12 cellular contexts compared by ENCODE assay signal in the genomic region with DNA sequence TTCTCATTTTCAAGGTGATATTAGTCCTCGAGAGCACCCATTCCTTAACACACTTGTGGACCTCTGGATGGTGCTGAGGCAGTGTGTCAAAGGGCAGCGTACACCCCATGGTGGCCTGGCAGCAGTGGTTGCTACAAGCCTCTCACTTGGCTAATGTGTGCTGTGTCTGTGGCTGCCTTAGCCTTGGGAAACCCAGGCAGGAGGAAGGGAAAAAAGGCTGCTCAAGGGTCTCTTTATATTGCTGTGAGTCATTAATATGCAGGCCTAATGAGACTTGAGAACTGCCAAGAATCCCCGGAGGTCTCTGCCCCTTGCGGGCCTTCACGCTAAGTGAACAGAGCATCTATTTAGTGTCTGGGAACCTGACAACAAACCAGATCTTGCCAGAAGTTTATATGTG. TPM values are rescaled to one million over a fixed set of nuclear protein-coding genes. Genes with fewer than 3 reads are reported as not detected.
DNase-seq lines count a peak whose midpoint lies in the region; ATAC-seq and TF ChIP-seq lines count a peak whose summit lies in the region.
"Had no signal": no experiment of that assay in that cellular context is flagged by ENCODE, and none has a peak within 500 bp of the region (broad histone marks: within the 10 kb centered on the region; RNA-seq: fewer than 3 reads in every experiment).

No MANE protein-coding gene starts in this region.

- H3K9ac ChIP-seq in DND-41 (ENCODE audit: low read depth, low read length) (peak overlapping the region; percentile 38), SU-DHL-6 (ENCODE audit: low read length) (no peak overlapping the region)

- DNase-seq in DND-41 (no peak), glutamatergic neuron (peak; percentile 35), osteoblast (ENCODE audit: insufficient read length, low spot score, missing footprints) (no peak), NCI-H1092 (lab: John Stamatoyannopoulos, UW) (no peak)
- no peak for DNase-seq in stimulated activated naive CD4-positive, alpha-beta T cell treated with Interleukin-2 at 50 U/mL for 16 hours (lab: John Stamatoyannopoulos, UW)
- DNase-seq in activated CD4-positive, alpha-beta T cell treated with anti-CD3 and anti-CD28 coated beads, Interleukin-2, amount 50 U/mL, for 4 hours: no peak
- DNase-seq: activated gamma-delta T cell treated with Interleukin-2 at 50 U/mL for 16 hours, lower lobe of right lung, NCI-H226, spleen had no signal

- peak overlapping the region; percentile 89 for H3K27ac ChIP-seq in DND-41 (ENCODE audit: low read length)
- H3K27ac ChIP-seq in SU-DHL-6 (ENCODE audit: low read depth, low read length): no peak overlapping the region
- no peak overlapping the region for H3K27ac ChIP-seq in osteoblast (ENCODE audit: low read depth, low read length)
- H3K27ac ChIP-seq: lower lobe of right lung, spleen had no signal

- TF ChIP-seq CTCF in DND-41 (IDR thresholded peaks at IDR 0.05; ENCODE audit: borderline replicate concordance, extremely low read depth, low read length, poor library complexity, severe bottlenecking): no peak
- TF ChIP-seq CTCF in SU-DHL-6 (IDR thresholded peaks at IDR 0.05; ENCODE audit: insufficient read depth, low read length, poor library complexity, severe bottlenecking): no peak
- TF ChIP-seq CTCF in glutamatergic neuron (IDR thresholded peaks at IDR 0.05; ENCODE audit: partially characterized antibody, unreplicated experiment): no peak
- TF ChIP-seq CTCF in osteoblast (IDR thresholded peaks at IDR 0.05; ENCODE audit: extremely low read depth, low read depth, low read length): no peak

- H2AFZ ChIP-seq in DND-41 (ENCODE audit: low read depth, low read length) (peak overlapping the region; percentile 74), SU-DHL-6 (ENCODE audit: low read depth, low read length, severe bottlenecking) (peak overlapping the region; percentile 34), osteoblast (ENCODE audit: low read length) (peak overlapping the region; percentile 47)

- no peaks in the 10 kb centered on the region for H3K36me3 Mint-ChIP-seq in glutamatergic neuron (ENCODE audit: unreplicated experiment)

- peaks cover 6% of the 10 kb centered on the region; the same call in 1 of the 2 replicates for H3K36me3 ChIP-seq in DND-41 (ENCODE audit: insufficient read depth, low read length)
- H3K36me3 ChIP-seq in SU-DHL-6 (ENCODE audit: low read length): no peaks in the 10 kb centered on the region
- H3K36me3 ChIP-seq in osteoblast (ENCODE audit: insufficient read depth, low read length): no peaks in the 10 kb centered on the region
- H3K36me3 ChIP-seq: lower lobe of right lung, spleen had no signal

- peaks cover 15% of the 10 kb centered on the region for H3K4me1 Mint-ChIP-seq in glutamatergic neuron (ENCODE audit: low read depth, unreplicated experiment)

- peaks cover 14% of the 10 kb centered on the region for H3K9me3 ChIP-seq in DND-41 (ENCODE audit: insufficient read depth, low read length, severe bottlenecking)
- H3K9me3 ChIP-seq in SU-DHL-6 (ENCODE audit: insufficient read depth, low read length): no peaks in the 10 kb centered on the region
- H3K9me3 ChIP-seq in osteoblast (ENCODE audit: low read depth, low read length): no peaks in the 10 kb centered on the region
- H3K9me3 ChIP-seq: lower lobe of right lung, spleen had no signal

- H3K4me3 Mint-ChIP-seq in glutamatergic neuron (ENCODE audit: unreplicated experiment): no peak overlapping the region

- H3K4me2 ChIP-seq in DND-41 (ENCODE audit: insufficient read depth, low read length) (peak overlapping the region; percentile 54), SU-DHL-6 (ENCODE audit: low read depth, low read length, poor library complexity, severe bottlenecking) (no peak overlapping the region), osteoblast (ENCODE audit: insufficient read depth, low read length) (peak overlapping the region; percentile 48)

- ATAC-seq in DND-41 (ENCODE audit: insufficient read depth, low read depth): peak; percentile 25
- ATAC-seq in HG03159 (IDR thresholded peaks at IDR 0.05; ENCODE audit: unreplicated experiment): no peak
- ATAC-seq: lower lobe of right lung had no signal

- H3K4me1 ChIP-seq in DND-41 (ENCODE audit: insufficient read depth, low read length): peaks cover 42% of the 10 kb centered on the region
- H3K4me1 ChIP-seq in osteoblast (ENCODE audit: insufficient read depth, low read length): peaks cover 19% of the 10 kb centered on the region

- H3K79me2 ChIP-seq in DND-41 (ENCODE audit: insufficient read depth, low read length): no peaks in the 10 kb centered on the region
- no peaks in the 10 kb centered on the region for H3K79me2 ChIP-seq in SU-DHL-6 (ENCODE audit: insufficient read depth, low read length)
- H3K79me2 ChIP-seq in osteoblast (ENCODE audit: insufficient read depth, low read length): peaks cover 2% of the 10 kb centered on the region

- no peaks in the 10 kb centered on the region for H3K27me3 ChIP-seq in DND-41 (ENCODE audit: insufficient read depth, low read length, poor library complexity)
- no peaks in the 10 kb centered on the region for H3K27me3 ChIP-seq in SU-DHL-6 (ENCODE audit: low read length)
- H3K27me3 ChIP-seq in osteoblast (ENCODE audit: insufficient read depth, low read length): peaks cover 22% of the 10 kb centered on the region

- no peaks in the 10 kb centered on the region for H3K9me2 ChIP-seq in SU-DHL-6 (replicated peaks; ENCODE audit: insufficient read depth, low read length)

- peaks cover 3% of the 10 kb centered on the region for H3K9me3 Mint-ChIP-seq in glutamatergic neuron (ENCODE audit: unreplicated experiment)

- no peak overlapping the region for H3K27ac Mint-ChIP-seq in glutamatergic neuron (ENCODE audit: unreplicated experiment)

- 0 out of 4 replicates have a peak overlapping the region, but pooled peaks of 1 of the 2 experiments have one; percentile 21 for H3K4me3 ChIP-seq in DND-41 (ENCODE audit: low read depth in 1 of 2, low read length in 2 of 2)
- no peak overlapping the region for H3K4me3 ChIP-seq in SU-DHL-6 (ENCODE audit: insufficient read depth, low read length, poor library complexity, severe bottlenecking)
- no peak overlapping the region for H3K4me3 ChIP-seq in osteoblast (ENCODE audit: insufficient read depth, low read length)
- H3K4me3 ChIP-seq: lower lobe of right lung, spleen had no signal

- peaks cover 10% of the 10 kb centered on the region for H3K27me3 Mint-ChIP-seq in glutamatergic neuron (ENCODE audit: unreplicated experiment)

- H3F3A ChIP-seq in SU-DHL-6 (ENCODE audit: insufficient read depth): no peaks in the 10 kb centered on the region

- H4K20me1 ChIP-seq in DND-41 (ENCODE audit: insufficient read depth, low read length) (no peaks in the 10 kb centered on the region), SU-DHL-6 (ENCODE audit: low read depth, low read length) (no peaks in the 10 kb centered on the region), osteoblast (ENCODE audit: insufficient read depth, low read length) (no peaks in the 10 kb centered on the region)

RNA-seq across cellular contexts. Expression of a gene that starts 7.0 kb away (rescaled TPM):
- total RNA-seq in glutamatergic neuron (ENCODE audit: unreplicated experiment) (1.7 TPM), osteoblast (3.8 and 5.1 TPM in 2 replicates)
